ENCODE assay signal across 33 cellular contexts in the genomic region with DNA sequence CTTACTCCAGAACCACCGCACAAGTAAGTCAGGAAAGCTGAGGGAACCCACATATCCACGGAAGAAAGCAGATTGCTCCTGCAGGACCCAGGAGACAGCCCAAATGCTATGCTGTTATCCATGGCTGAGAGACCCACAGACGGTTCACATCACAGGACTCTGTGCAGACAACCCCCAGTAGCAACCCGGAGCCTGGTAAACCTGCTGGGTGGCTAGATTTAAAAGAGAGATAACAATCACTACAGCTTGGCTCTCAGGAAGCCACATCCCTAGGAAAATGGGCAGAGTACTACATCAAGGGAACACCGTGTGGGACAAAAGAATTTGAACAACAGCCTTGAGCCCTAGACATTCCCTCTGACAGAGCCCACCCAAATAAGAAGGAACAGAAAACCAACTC. TPM values are rescaled to one million over a fixed set of nuclear protein-coding genes. Genes with fewer than 3 reads are reported as not detected.
"Had no signal": no experiment of that assay in that cellular context is flagged by ENCODE, and none has a peak within 500 bp of the region (broad histone marks: within the 10 kb centered on the region; RNA-seq: fewer than 3 reads in every experiment).

No MANE protein-coding gene starts in this region.

- FAIRE-seq: bronchial epithelial cell, TTC549 had no signal

- H3K4me1 ChIP-seq: ascending aorta had no signal

- H3K27me3 ChIP-seq: ascending aorta, cardiac muscle cell had no signal

- DNase-seq: activated CD4-positive, alpha-beta memory T cell treated with anti-CD3 and anti-CD28 coated beads, Interleukin-2, amount 10 ng/mL, durations not matched to agents 7 days and 5 days; activated CD4-positive, alpha-beta T cell treated with anti-CD3 and anti-CD28 coated beads for 1 hour; activated CD4-positive, alpha-beta T cell treated with anti-CD3 and anti-CD28 coated beads for 36 hours; activated CD4-positive, alpha-beta T cell treated with anti-CD3 and anti-CD28 coated beads for 48 hours; activated CD4-positive, alpha-beta T cell treated with anti-CD3 and anti-CD28 coated beads, Interleukin-2, amount 10 ng/mL, durations not matched to agents 7 days and 5 days; activated CD4-positive, alpha-beta T cell treated with anti-CD3 and anti-CD28 coated beads, Interleukin-2, amount 50 U/mL, for 48 hours; activated CD4-positive, CD25-positive, alpha-beta regulatory T cell; activated CD8-positive, alpha-beta memory T cell treated with anti-CD3 and anti-CD28 coated beads for 24 hours; activated CD8-positive, alpha-beta memory T cell treated with anti-CD3 and anti-CD28 coated beads, Interleukin-2, amount 10 ng/mL, durations not matched to agents 7 days and 5 days; activated CD8-positive, alpha-beta memory T cell treated with anti-CD3 and anti-CD28 coated beads, Interleukin-2, amount 50 U/mL, for 48 hours; activated CD8-positive, alpha-beta T cell treated with anti-CD3 and anti-CD28 coated beads, Interleukin-2, amount 10 ng/mL, durations not matched to agents 7 days and 5 days; activated effector memory CD4-positive, alpha-beta T cell treated with Interleukin-2 at 50 U/mL for 16 hours; activated gamma-delta T cell; activated naive CD4-positive, alpha-beta T cell treated with anti-CD3 and anti-CD28 coated beads, Interleukin-2, amount 10 ng/mL, durations not matched to agents 7 days and 5 days; activated naive CD4-positive, alpha-beta T cell treated with Interleukin-2 at 50 U/mL for 16 hours; activated naive CD8-positive, alpha-beta T cell treated with anti-CD3 and anti-CD28 coated beads, Interleukin-2, amount 10 ng/mL, durations not matched to agents 7 days and 5 days; activated naive CD8-positive, alpha-beta T cell treated with anti-CD3 and anti-CD28 coated beads, Interleukin-2, amount 50 U/mL, for 24 hours; activated T-cell treated with anti-CD3 and anti-CD28 coated beads, Interleukin-2, amount 50 U/mL, for 24 hours; activated T-cell treated with anti-CD3 and anti-CD28 coated beads, Interleukin-2, amount 50 U/mL, for 48 hours; amygdala; anterior cingulate cortex; central memory CD4-positive, alpha-beta T cell; T-helper 1 cell; T-helper 2 cell; T-helper 9 cell had no signal

- H3K9me3 ChIP-seq: ascending aorta had no signal

- H3K27ac ChIP-seq: ascending aorta, cardiac muscle cell, VCaP had no signal

- H3K36me3 ChIP-seq: ascending aorta, cardiac muscle cell had no signal

- H3K4me3 ChIP-seq: ascending aorta, cardiac muscle cell had no signal

RNA-seq across cellular contexts. Expression of gene TRIM42, which starts 13.8 kb away (rescaled TPM):
- total RNA-seq: activated CD4-positive, alpha-beta memory T cell treated with anti-CD3 and anti-CD28 coated beads, Interleukin-2, amount 10 ng/mL, durations not matched to agents 7 days and 5 days; activated CD4-positive, alpha-beta T cell treated with anti-CD3 and anti-CD28 coated beads for 36 hours; activated CD4-positive, alpha-beta T cell treated with anti-CD3 and anti-CD28 coated beads, Interleukin-2, amount 10 ng/mL, durations not matched to agents 7 days and 5 days; activated CD8-positive, alpha-beta memory T cell treated with anti-CD3 and anti-CD28 coated beads, Interleukin-2, amount 10 ng/mL, durations not matched to agents 7 days and 5 days; activated CD8-positive, alpha-beta T cell treated with anti-CD3 and anti-CD28 coated beads, Interleukin-2, amount 10 ng/mL, durations not matched to agents 7 days and 5 days; activated naive CD8-positive, alpha-beta T cell treated with anti-CD3 and anti-CD28 coated beads, Interleukin-2, amount 10 ng/mL, durations not matched to agents 7 days and 5 days; activated T-helper 2 cell treated with anti-CD3 and anti-CD28 coated beads, Interferon-gamma antibody, Interleukin-2, Interleukin-4, amounts not matched to agents 10 μg/mL and 5 μg/mL and 100 μg/mL, durations not matched to agents 14 hours and 24 hours and 36 hours; ascending aorta; bronchial epithelial cell; cardiac muscle cell; cerebellum; WTC11 had no signal
- polyA plus RNA-seq: cardiac muscle cell had no signal
